In the genomic region with DNA sequence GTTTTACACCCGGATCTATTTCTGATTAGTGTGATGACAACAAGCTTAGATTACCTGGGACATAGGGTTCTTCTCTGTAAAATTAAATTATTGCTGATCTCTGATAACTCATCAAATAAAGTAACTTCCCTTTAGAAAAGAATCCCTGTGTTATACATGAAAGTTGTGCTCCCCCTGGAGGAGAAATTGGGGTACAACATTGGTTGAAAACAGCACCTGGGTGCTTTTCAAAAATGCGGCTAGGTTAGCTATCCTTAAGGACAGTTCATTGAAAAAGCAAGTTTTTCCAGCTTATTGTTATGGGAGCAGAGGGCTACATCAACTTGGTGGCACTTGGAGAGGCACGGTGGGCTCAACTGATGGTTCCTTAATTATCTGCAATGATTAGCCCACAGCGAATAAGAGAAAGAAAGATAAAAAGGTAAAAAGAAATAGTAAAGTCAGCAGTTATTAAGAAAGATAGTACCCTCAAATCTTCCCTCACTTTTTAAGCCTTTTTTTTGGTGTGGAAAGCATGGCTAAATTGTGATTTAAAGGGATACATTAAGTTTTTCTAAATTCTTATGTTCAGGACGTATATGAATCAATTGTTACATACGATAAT, we compare ENCODE assay signal across 8 cellular contexts.
DNase-seq lines count a peak whose midpoint lies in the region; ATAC-seq and TF ChIP-seq lines count a peak whose summit lies in the region.

No MANE protein-coding gene starts in this region.

- no peak overlapping the region for H3K4me3 Mint-ChIP-seq in activated CD8-positive, alpha-beta T cell treated with anti-CD3 and anti-CD28 coated beads for 36 hours

- H3K9me3 Mint-ChIP-seq in activated CD8-positive, alpha-beta T cell treated with anti-CD3 and anti-CD28 coated beads for 36 hours = no peaks in the 10 kb centered on the region

- no peak overlapping the region for H3K4me3 ChIP-seq in HFF-Myc (replicated peaks; ENCODE audit: low read depth, low read length)
- H3K4me3 ChIP-seq in iPS DF 6.9 (ENCODE audit: low read length) = no peak overlapping the region
- H3K4me3 ChIP-seq in stomach = no peak overlapping the region

- H3K4me1 ChIP-seq in iPS DF 6.9 (ENCODE audit: control insufficient read depth, insufficient read depth, low read length) (no peaks in the 10 kb centered on the region), stomach (peaks cover 0 to 12% (median 0%) of the 10 kb centered on the region in 4 donors)

- no peaks in the 10 kb centered on the region for H3K4me1 Mint-ChIP-seq in activated CD8-positive, alpha-beta T cell treated with anti-CD3 and anti-CD28 coated beads for 36 hours (ENCODE audit: low read depth)

- TF ChIP-seq CTCF in HFF-Myc (IDR thresholded peaks at IDR 0.05; ENCODE audit: low read depth, low read length, missing control alignments) (peak; percentile 74), stomach (IDR thresholded peaks at IDR 0.05) (peak in 5 of 7 experiments; percentile 18 to 75 (median 53))
- TF ChIP-seq CTCF in activated CD8-positive, alpha-beta T cell treated with anti-CD3 and anti-CD28 coated beads for 36 hours (IDR thresholded peaks at IDR 0.05) = peak; percentile 72

- peaks cover 13% of the 10 kb centered on the region for H3K27me3 Mint-ChIP-seq in activated CD8-positive, alpha-beta T cell treated with anti-CD3 and anti-CD28 coated beads for 36 hours

- peak; percentile 72 for DNase-seq in ACHN
- peak; percentile 58 for DNase-seq in EH (ENCODE audit: low read depth)
- no peak for DNase-seq in HFF-Myc (ENCODE audit: extremely low read depth, low read depth)
- peak; percentile 10 for DNase-seq in NCI-H128 (lab: John Stamatoyannopoulos, UW; ENCODE audit: unreplicated experiment)
- DNase-seq in activated CD8-positive, alpha-beta T cell treated with anti-CD3 and anti-CD28 coated beads for 36 hours = peak; percentile 28
- DNase-seq in iPS DF 6.9 (ENCODE audit: low read depth, low spot score) = peak; percentile 37
- DNase-seq in stomach = no peak
- DNase-seq in activated effector memory CD4-positive, alpha-beta T cell treated with anti-CD3 and anti-CD28 coated beads, Interleukin-2, amount 50 U/mL, for 16 hours = no peak

- no peaks in the 10 kb centered on the region for H3K36me3 Mint-ChIP-seq in activated CD8-positive, alpha-beta T cell treated with anti-CD3 and anti-CD28 coated beads for 36 hours (ENCODE audit: low read depth)

- H3K27ac ChIP-seq in iPS DF 6.9 (ENCODE audit: low read length) = no peak overlapping the region
- no peak overlapping the region for H3K27ac ChIP-seq in stomach

- WGBS in iPS DF 6.9 (ENCODE audit: insufficient coverage, insufficient read length) = no CpG with 5 or more reads among the region's 6 CpGs
- 18 to 31% (median 25%) methylated on average over 6 of the region's 6 CpGs for WGBS in stomach, 5 donors

- H3K9me3 ChIP-seq in iPS DF 6.9 (ENCODE audit: control insufficient read depth, insufficient read depth, low read length) = no peaks in the 10 kb centered on the region
- H3K9me3 ChIP-seq in stomach = no peaks in the 10 kb centered on the region

- in situ Hi-C loops in ACHN (cut with HindIII; ENCODE audit: low pct_ligation_motif_present, low pct_unique_long_range_greater_than_20kb, low sequenced_read_pairs) = no loop called here

- no peaks in the 10 kb centered on the region for H3K27me3 ChIP-seq in iPS DF 6.9 (ENCODE audit: control insufficient read depth, insufficient read depth, low read length)
- H3K27me3 ChIP-seq in stomach = peaks cover 0 to 23% (median 15%) of the 10 kb centered on the region in 3 donors

- H3K36me3 ChIP-seq in iPS DF 6.9 (ENCODE audit: control insufficient read depth, insufficient read depth, low read length) = no peaks in the 10 kb centered on the region
- H3K36me3 ChIP-seq in stomach = no peaks in the 10 kb centered on the region

- no peak for ATAC-seq in activated CD8-positive, alpha-beta T cell treated with anti-CD3 and anti-CD28 coated beads for 36 hours

- POLR2A ChIA-PET in activated CD8-positive, alpha-beta T cell treated with anti-CD3 and anti-CD28 coated beads for 36 hours (lab: Charles Lee) = no interaction called here

- intact Hi-C loops in activated CD8-positive, alpha-beta T cell treated with anti-CD3 and anti-CD28 coated beads for 36 hours (cut with micrococcal nuclease) = loop anchor here (10.0 kb wide), 1 partner anchor 165 kb away; no protein-coding TSS in a partner anchor
- intact Hi-C loops in stomach (cut with DNase I; ENCODE audit: low total_unique reads) = no loop called here

- CTCF ChIA-PET in activated CD8-positive, alpha-beta T cell treated with anti-CD3 and anti-CD28 coated beads for 36 hours (lab: Charles Lee) = interaction anchor here (0.8 to 1.9 kb wide), 10 partner anchors 9 to 252 kb away, joined by 3 to 12 read pairs (median 5); no protein-coding TSS in a partner anchor

- TF ChIP-seq EP300 in stomach (IDR thresholded peaks at IDR 0.05) = no peak

- no peak overlapping the region for H3K27ac Mint-ChIP-seq in activated CD8-positive, alpha-beta T cell treated with anti-CD3 and anti-CD28 coated beads for 36 hours

- no peak for TF ChIP-seq POLR2A in stomach (IDR thresholded peaks at IDR 0.05)

Comparison
In these comparisons a context has a peak if more than half of its experiments do, and no peak if none do; other contexts are left out.
1. DNase-seq: peak in ACHN (single experiment), EH (single experiment), NCI-H128 (single experiment), activated CD8-positive, alpha-beta T cell treated with anti-CD3 and anti-CD28 coated beads for 36 hours (single experiment) and iPS DF 6.9 (single experiment); none in HFF-Myc (single experiment), stomach (single experiment) and activated effector memory CD4-positive, alpha-beta T cell treated with anti-CD3 and anti-CD28 coated beads, Interleukin-2, amount 50 U/mL, for 16 hours (single experiment).
2. Peak in every context shown above with its lines, with median percentiles within 50 percentile points of each other: CTCF ChIP-seq.